Comparison of ENCODE assay signal across 8 cellular contexts in the genomic region with DNA sequence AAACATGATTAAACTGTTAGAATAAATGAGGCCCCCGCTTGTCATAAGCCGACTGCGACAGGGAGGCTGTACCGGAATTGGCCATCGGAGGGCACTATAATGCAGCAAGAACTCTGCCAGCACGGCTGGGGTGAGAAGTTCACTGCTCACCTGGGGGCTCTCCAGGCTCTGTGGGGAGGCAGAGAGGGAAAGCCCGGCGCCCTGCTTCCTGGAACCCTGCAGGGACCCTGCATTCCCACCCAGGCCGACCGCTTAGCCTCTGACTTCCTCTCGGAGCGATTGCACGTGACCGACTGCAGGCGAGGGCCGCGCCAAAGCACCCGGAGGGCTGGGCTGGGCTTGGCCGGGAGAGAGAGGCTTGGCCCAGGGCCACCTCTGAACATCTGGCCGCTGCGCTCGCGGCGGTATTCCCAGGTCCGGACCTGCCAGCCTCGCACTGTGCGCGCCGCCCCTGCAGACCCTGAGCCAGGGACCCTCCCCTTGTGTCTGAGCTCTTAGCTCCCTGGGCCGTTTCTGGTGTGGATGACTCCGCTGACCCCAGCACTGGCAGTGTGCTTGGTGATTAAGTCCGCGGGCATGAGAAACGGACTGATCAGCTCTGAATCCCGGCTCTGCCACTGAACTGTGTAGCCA. TPM values are rescaled to one million over a fixed set of nuclear protein-coding genes. Genes with fewer than 3 reads are reported as not detected.
DNase-seq lines count a peak whose midpoint lies in the region; ATAC-seq lines count a peak whose summit lies in the region.

No MANE protein-coding gene starts in this region.

- H3K9me3 Mint-ChIP-seq in CD4-positive, CD25-positive, alpha-beta regulatory T cell: no peaks in the 10 kb centered on the region
- no peaks in the 10 kb centered on the region for H3K9me3 Mint-ChIP-seq in activated CD4-positive, alpha-beta memory T cell treated with anti-CD3 and anti-CD28 coated beads for 36 hours

- H3K27me3 Mint-ChIP-seq in CD4-positive, CD25-positive, alpha-beta regulatory T cell: no peaks in the 10 kb centered on the region
- H3K27me3 Mint-ChIP-seq in activated CD4-positive, alpha-beta memory T cell treated with anti-CD3 and anti-CD28 coated beads for 36 hours: no peaks in the 10 kb centered on the region

- WGBS in ectodermal cell, 2 experiments: 5% methylated on average over 35 of the region's 35 CpGs

- POLR2A ChIA-PET in activated CD4-positive, alpha-beta memory T cell treated with anti-CD3 and anti-CD28 coated beads for 36 hours (lab: Charles Lee): interaction anchor here (0.6 kb wide), 1 partner anchor 186 kb away, joined by 6 read pairs; no protein-coding TSS in a partner anchor

- no peaks in the 10 kb centered on the region for H3K36me3 ChIP-seq in CD4-positive, CD25-positive, alpha-beta regulatory T cell (ENCODE audit: control insufficient read depth, insufficient read depth, low read length)
- no peaks in the 10 kb centered on the region for H3K36me3 ChIP-seq in ectodermal cell (ENCODE audit: control insufficient read depth, insufficient read depth, low read length)

- H3K27ac ChIP-seq in CD4-positive, CD25-positive, alpha-beta regulatory T cell (ENCODE audit: insufficient read depth, low read length, poor library complexity, severe bottlenecking): no peak overlapping the region
- no peak overlapping the region for H3K27ac ChIP-seq in ectodermal cell (ENCODE audit: insufficient read depth, low read depth, low read length, poor library complexity, severe bottlenecking)

- peak overlapping the region; percentile 34 to 76 (median 65) for H3K4me3 Mint-ChIP-seq in CD4-positive, CD25-positive, alpha-beta regulatory T cell
- H3K4me3 Mint-ChIP-seq in activated CD4-positive, alpha-beta memory T cell treated with anti-CD3 and anti-CD28 coated beads for 36 hours: peak overlapping the region; percentile 25

- no peaks in the 10 kb centered on the region for H3K27me3 ChIP-seq in CD4-positive, CD25-positive, alpha-beta regulatory T cell (ENCODE audit: control insufficient read depth, insufficient read depth, low read length)
- no peaks in the 10 kb centered on the region for H3K27me3 ChIP-seq in ectodermal cell (ENCODE audit: control insufficient read depth, insufficient read depth, low read length, poor library complexity, severe bottlenecking)

- intact Hi-C loops in activated CD4-positive, alpha-beta memory T cell treated with anti-CD3 and anti-CD28 coated beads for 36 hours (cut with micrococcal nuclease): loop anchor here (1.0 to 5.0 kb wide), 7 partner anchors 61 to 350 kb away; no protein-coding TSS in a partner anchor

- H3K9me3 ChIP-seq in CD4-positive, CD25-positive, alpha-beta regulatory T cell (ENCODE audit: control insufficient read depth in 2 of 2, low read length in 2 of 2): no peaks in the 10 kb centered on the region
- no peaks in the 10 kb centered on the region for H3K9me3 ChIP-seq in ectodermal cell (ENCODE audit: control insufficient read depth, low read length)

- H3K27ac Mint-ChIP-seq in CD4-positive, CD25-positive, alpha-beta regulatory T cell: peak overlapping the region; percentile 42 to 76 (median 74)
- H3K27ac Mint-ChIP-seq in activated CD4-positive, alpha-beta memory T cell treated with anti-CD3 and anti-CD28 coated beads for 36 hours: peak overlapping the region; percentile 18

- peak; percentile 94 for ATAC-seq in CD4-positive, CD25-positive, alpha-beta regulatory T cell (ENCODE audit: low read depth in 2 of 2)
- ATAC-seq in GM19452 (IDR thresholded peaks at IDR 0.05; ENCODE audit: unreplicated experiment) (peak; percentile 92), HG03571 (IDR thresholded peaks at IDR 0.05; ENCODE audit: unreplicated experiment) (peak; percentile 83)

- peak overlapping the region; percentile 32 for H3K4me3 ChIP-seq in CD4-positive, CD25-positive, alpha-beta regulatory T cell (ENCODE audit: low read depth, low read length)
- peak overlapping the region; percentile 50 for H3K4me3 ChIP-seq in ectodermal cell (ENCODE audit: insufficient read depth, low read depth, low read length)

- DNase-seq in CD4-positive, CD25-positive, alpha-beta regulatory T cell: peak; percentile 69 to 88 (median 81)
- DNase-seq in NCI-H748 treated with DMSO at 0.1 percent for 48 hours (lab: John Stamatoyannopoulos, UW) (peak; percentile 40), lung microvascular endothelial cell (ENCODE audit: low read depth in 2 of 2) (peak; percentile 78 to 98)
- peak; percentile 90 for DNase-seq in activated CD4-positive, alpha-beta memory T cell treated with anti-CD3 and anti-CD28 coated beads for 36 hours
- peak; percentile 73 to 75 (median 73) for DNase-seq in stimulated activated CD4-positive, alpha-beta T cell treated with anti-CD3 and anti-CD28 coated beads, TNF-alpha, amount 100 ng/mL, for 4 hours (ENCODE audit: low read depth in 3 of 3)

- CTCF ChIA-PET in activated CD4-positive, alpha-beta memory T cell treated with anti-CD3 and anti-CD28 coated beads for 36 hours (lab: Charles Lee): interaction anchor here (0.7 to 6.8 kb wide), 18 partner anchors 9 to 280 kb away, joined by 3 to 61 read pairs (median 5); partner anchors contain the start of gene TIGIT

- H3K36me3 Mint-ChIP-seq in CD4-positive, CD25-positive, alpha-beta regulatory T cell: no peaks in the 10 kb centered on the region
- no peaks in the 10 kb centered on the region for H3K36me3 Mint-ChIP-seq in activated CD4-positive, alpha-beta memory T cell treated with anti-CD3 and anti-CD28 coated beads for 36 hours

- peaks cover 7% of the 10 kb centered on the region for H3K4me1 ChIP-seq in CD4-positive, CD25-positive, alpha-beta regulatory T cell (ENCODE audit: control insufficient read depth, insufficient read depth, low read length, poor library complexity, severe bottlenecking)
- H3K4me1 ChIP-seq in ectodermal cell (ENCODE audit: control insufficient read depth, insufficient read depth, low read length): no peaks in the 10 kb centered on the region

- H3K4me1 Mint-ChIP-seq in CD4-positive, CD25-positive, alpha-beta regulatory T cell: peaks cover 3 to 14% (median 5%) of the 10 kb centered on the region in 4 donors
- peaks cover 8% of the 10 kb centered on the region for H3K4me1 Mint-ChIP-seq in activated CD4-positive, alpha-beta memory T cell treated with anti-CD3 and anti-CD28 coated beads for 36 hours (ENCODE audit: low read depth)

RNA-seq across cellular contexts. Expression of gene DRD3, which starts 26.2 kb away (rescaled TPM):
- 0.25 TPM for total RNA-seq in CD4-positive, CD25-positive, alpha-beta regulatory T cell
- under 1 TPM in 3 of 4 donors, not detected in 1; 0.15 to 0.49 (median 0.35) TPM for polyA plus RNA-seq in CD4-positive, CD25-positive, alpha-beta regulatory T cell
- not detected for total RNA-seq in activated CD4-positive, alpha-beta memory T cell treated with anti-CD3 and anti-CD28 coated beads for 36 hours
- polyA plus RNA-seq in ectodermal cell (2013, experiment 1 of 4): not detected
- not detected for polyA plus RNA-seq in ectodermal cell (2013, experiment 2 of 4)
- not detected for polyA plus RNA-seq in ectodermal cell (2013, experiment 3 of 4)
- not detected for polyA plus RNA-seq in ectodermal cell (2013, experiment 4 of 4)
- not detected in 2 replicates for total RNA-seq in lung microvascular endothelial cell

Comparison
In these comparisons a context has a peak if more than half of its experiments do, and no peak if none do; other contexts are left out.
1. DNase-seq: peak in every context shown above with its lines; median percentile 90 in activated CD4-positive, alpha-beta memory T cell treated with anti-CD3 and anti-CD28 coated beads for 36 hours; 88 in lung microvascular endothelial cell; 81 in CD4-positive, CD25-positive, alpha-beta regulatory T cell; 73 in stimulated activated CD4-positive, alpha-beta T cell treated with anti-CD3 and anti-CD28 coated beads, TNF-alpha, amount 100 ng/mL, for 4 hours; 40 in NCI-H748 treated with DMSO at 0.1 percent for 48 hours.